Comparison of ENCODE assay signal across 9 cellular contexts in the genomic region with DNA sequence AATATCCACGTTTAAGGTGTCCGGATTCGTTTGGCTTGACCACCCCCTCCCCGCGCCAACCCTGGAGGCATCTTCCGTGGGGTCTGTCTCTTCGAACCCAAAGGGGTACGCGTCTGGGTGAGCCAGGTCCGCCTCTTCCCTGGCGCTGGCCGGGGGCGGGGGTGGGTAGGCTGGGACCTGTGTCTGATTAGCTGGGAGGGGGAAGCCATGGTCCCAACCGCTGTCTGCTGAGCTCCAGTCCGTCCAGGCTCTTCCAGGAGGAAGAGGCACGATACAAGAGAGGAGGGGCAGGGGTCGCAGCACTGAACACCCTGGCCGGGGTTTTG. TPM values are rescaled to one million over a fixed set of nuclear protein-coding genes. Genes with fewer than 3 reads are reported as not detected.
A peak's percentile ranks its signal among the peaks of the same experiment; 100 is the strongest.
DNase-seq lines count a peak whose midpoint lies in the region; ATAC-seq, FAIRE-seq and TF ChIP-seq lines count a peak whose summit lies in the region.
"Had no signal": no experiment of that assay in that cellular context is flagged by ENCODE, and none has a peak within 500 bp of the region (broad histone marks: within the 10 kb centered on the region; RNA-seq: fewer than 3 reads in every experiment).

TSS of gene LVRN (plus strand) at position 237 of the 326 bp plus-strand sequence. CDS start 143 bp downstream, outside the sequence.

- 71% methylated on average over 13 of the region's 18 CpGs; no CpG with 5 or more reads in 1 of the 2 experiments for WGBS in H1 (ENCODE audit: extremely low coverage in 1 of 2, insufficient coverage in 1 of 2, insufficient read length in 1 of 2, insufficient replicate concordance in 2 of 2, low coverage in 1 of 2, low lambda C conversion rate in 2 of 2, missing lambda C conversion rate in 1 of 2), 2 experiments

- 0 out of 7 replicates have a peak within 1 kb of the TSS, but pooled peaks of 1 of the 4 experiments have one; percentile 18 for H3K9ac ChIP-seq in H1 (replicated peaks in 1 of 4; ENCODE audit: extremely low read depth in 1 of 4, low read depth in 3 of 4, low read length in 3 of 4)

- peaks cover 0 to 8% (median under 1%) of the 10 kb centered on the region in 4 experiments; a peak in 4 of 7 replicates for H3K4me1 ChIP-seq in H1 (replicated peaks in 1 of 4; ENCODE audit: control insufficient read depth in 3 of 4, insufficient read depth in 4 of 4, low read length in 3 of 4)
- H3K4me1 ChIP-seq in muscle layer of duodenum (ENCODE audit: control insufficient read depth in 1 of 2, insufficient read depth in 2 of 2, low read length in 2 of 2): peaks cover 0 to 21% of the 10 kb centered on the region in 2 donors
- H3K4me1 ChIP-seq in upper lobe of right lung: peaks cover 14% of the 10 kb centered on the region

- no peak within 1 kb of the TSS for H3K27ac Mint-ChIP-seq in activated naive CD4-positive, alpha-beta T cell treated with anti-CD3 and anti-CD28 coated beads for 36 hours

- H3K9me3 ChIP-seq in H1 (ENCODE audit: insufficient read depth in 2 of 2, low read depth in 1 of 2, low read length in 1 of 2): no peaks in the 10 kb centered on the region
- no peaks in the 10 kb centered on the region for H3K9me3 ChIP-seq in muscle layer of duodenum (ENCODE audit: control insufficient read depth in 1 of 2, low read length in 2 of 2)
- no peaks in the 10 kb centered on the region for H3K9me3 ChIP-seq in upper lobe of right lung

- H2AFZ ChIP-seq in H1 (ENCODE audit: low read length): peak within 1 kb of the TSS; percentile 94; the same call in 1 of the 2 replicates

- H4K91ac ChIP-seq in H1 (replicated peaks; ENCODE audit: insufficient read length, low read length): no peak within 1 kb of the TSS

- H3K27me3 ChIP-seq in H1 (replicated peaks in 1 of 4; ENCODE audit: control insufficient read depth in 3 of 4, extremely low read depth in 1 of 4, insufficient read depth in 3 of 4, low read length in 3 of 4): peaks cover 18 to 49% (median 36%) of the 10 kb centered on the region in 4 experiments
- peaks cover 32% of the 10 kb centered on the region for H3K27me3 ChIP-seq in muscle layer of duodenum (ENCODE audit: low read depth, low read length)
- H3K27me3 ChIP-seq in upper lobe of right lung: peaks cover 64% of the 10 kb centered on the region

- peak within 1 kb of the TSS; percentile 70 to 84 for H3K4me2 ChIP-seq in H1 (ENCODE audit: insufficient read depth in 1 of 2, low read depth in 2 of 2, low read length in 2 of 2)

- no peaks in the 10 kb centered on the region; the same call in 1 of the 2 replicates for H3K23me2 ChIP-seq in H1 (ENCODE audit: low read depth, low read length)

- H3K14ac ChIP-seq in H1 (ENCODE audit: insufficient read length): no peak within 1 kb of the TSS

- no peak for TF ChIP-seq EP300 in H1 (IDR thresholded peaks at IDR 0.05; ENCODE audit: borderline replicate concordance in 1 of 2, low read depth in 2 of 2, low read length in 2 of 2)

- no peak within 1 kb of the TSS for H2BK120ac ChIP-seq in H1 (replicated peaks; ENCODE audit: low read depth, low read length)

- no peak within 1 kb of the TSS for H2BK12ac ChIP-seq in H1 (ENCODE audit: low read depth, low read length)

- H3K4me1 Mint-ChIP-seq in activated naive CD4-positive, alpha-beta T cell treated with anti-CD3 and anti-CD28 coated beads for 36 hours (ENCODE audit: low read depth): peaks cover 9% of the 10 kb centered on the region

- no peaks in the 10 kb centered on the region for H3K36me3 Mint-ChIP-seq in activated naive CD4-positive, alpha-beta T cell treated with anti-CD3 and anti-CD28 coated beads for 36 hours (ENCODE audit: low read depth)

- peak; percentile 26 for ATAC-seq in upper lobe of right lung

- no peak within 1 kb of the TSS for H2AK5ac ChIP-seq in H1 (ENCODE audit: low read depth, low read length)

- peak within 1 kb of the TSS; percentile 24 to 54 (median 40) for H3K4me3 ChIP-seq in H1 (ENCODE audit: extremely low read depth in 1 of 4, insufficient read depth in 2 of 4, low read depth in 3 of 4, low read length in 4 of 4)
- peak within 1 kb of the TSS; percentile 13 to 66 for H3K4me3 ChIP-seq in muscle layer of duodenum (ENCODE audit: low read depth in 1 of 2, low read length in 2 of 2)
- H3K4me3 ChIP-seq in upper lobe of right lung: peak within 1 kb of the TSS; percentile 27

- peak within 1 kb of the TSS; percentile 63 for H4K8ac ChIP-seq in H1 (ENCODE audit: extremely low read depth, insufficient read depth, low read length)

- H3K79me2 ChIP-seq in H1 (ENCODE audit: control insufficient read depth in 1 of 2, insufficient read depth in 2 of 2, low read length in 2 of 2): no peaks in the 10 kb centered on the region

- H4K5ac ChIP-seq in H1 (ENCODE audit: insufficient read length, low read depth, low read length): no peak within 1 kb of the TSS

- peaks cover 56% of the 10 kb centered on the region for H3K27me3 Mint-ChIP-seq in activated naive CD4-positive, alpha-beta T cell treated with anti-CD3 and anti-CD28 coated beads for 36 hours (ENCODE audit: low read depth)

- no peak for TF ChIP-seq RAD21 in H1 (IDR thresholded peaks at IDR 0.05 in 1 of 2, conservative IDR thresholded peaks at IDR 0.05 in 1 of 2; ENCODE audit: low read depth in 2 of 2, low read length in 2 of 2)

- no peaks in the 10 kb centered on the region for H4K20me1 ChIP-seq in H1 (replicated peaks in 1 of 2; ENCODE audit: control insufficient read depth in 1 of 2, insufficient read depth in 2 of 2, low read length in 2 of 2)

- H3K27ac ChIP-seq in H1 (ENCODE audit: low read depth, low read length) (no peak within 1 kb of the TSS), muscle layer of duodenum (ENCODE audit: low read length) (no peak within 1 kb of the TSS), upper lobe of right lung (no peak within 1 kb of the TSS)

- H3K18ac ChIP-seq in H1 (ENCODE audit: extremely low read depth, low read length): no peak within 1 kb of the TSS; the same call in 1 of the 2 replicates

- DNase-seq in activated naive CD4-positive, alpha-beta T cell treated with anti-CD3 and anti-CD28 coated beads for 36 hours: no peak
- DNase-seq in activated naive CD4-positive, alpha-beta T cell (lab: John Stamatoyannopoulos, UW): no peak
- DNase-seq in H1 (ENCODE audit: low read depth in 1 of 2, low spot score in 2 of 2) (peak in 1 of 2 experiments; percentile 47), upper lobe of right lung (no peak), NCI-H2029 treated with DMSO at 0.1 percent for 48 hours (lab: John Stamatoyannopoulos, UW) (no peak), H4 (ENCODE audit: low spot score) (no peak)
- DNase-seq in activated effector memory CD4-positive, alpha-beta T cell treated with Interleukin-2 at 50 U/mL for 16 hours: no peak

- H3K4ac ChIP-seq in H1 (replicated peaks; ENCODE audit: insufficient read length, low read depth, low read length): no peak within 1 kb of the TSS

- no peaks in the 10 kb centered on the region for H3K9me3 Mint-ChIP-seq in activated naive CD4-positive, alpha-beta T cell treated with anti-CD3 and anti-CD28 coated beads for 36 hours

- H3K56ac ChIP-seq in H1 (replicated peaks; ENCODE audit: insufficient read length, low read depth, low read length): no peak within 1 kb of the TSS

- H3K79me1 ChIP-seq in H1 (ENCODE audit: low read depth, low read length): no peaks in the 10 kb centered on the region

- FAIRE-seq in H1 (lab: Jason Lieb, UNC): no peak
- FAIRE-seq: RCC 7860 had no signal

- H3K36me3 ChIP-seq in H1 (ENCODE audit: control insufficient read depth in 2 of 4, insufficient read depth in 4 of 4, low read length in 3 of 4) (no peaks in the 10 kb centered on the region), muscle layer of duodenum (ENCODE audit: control insufficient read depth in 1 of 2, insufficient read depth in 2 of 2, low read length in 2 of 2) (no peaks in the 10 kb centered on the region), upper lobe of right lung (no peaks in the 10 kb centered on the region)

- CTCF ChIA-PET in activated naive CD4-positive, alpha-beta T cell treated with anti-CD3 and anti-CD28 coated beads for 36 hours (lab: Charles Lee): interaction anchor here (1.0 kb wide), 1 partner anchor 10 kb away, joined by 7 read pairs; no protein-coding TSS in a partner anchor
- CTCF ChIA-PET in H1 (lab: Charles Lee; ENCODE audit: partially characterized antibody): interaction anchor here (0.6 to 2.3 kb wide), 14 partner anchors 9 to 325 kb away, joined by 3 to 15 read pairs (median 3); no protein-coding TSS in a partner anchor

- no peak for TF ChIP-seq POLR2A in H1 (IDR thresholded peaks at IDR 0.05; ENCODE audit: control extremely low read depth in 1 of 2, low read depth in 2 of 2, low read length in 2 of 2)

- no peak within 1 kb of the TSS for H3K23ac ChIP-seq in H1 (ENCODE audit: insufficient read length)

- no peak within 1 kb of the TSS for H2BK15ac ChIP-seq in H1 (ENCODE audit: low read length)

- H3K4me3 Mint-ChIP-seq in activated naive CD4-positive, alpha-beta T cell treated with anti-CD3 and anti-CD28 coated beads for 36 hours: peak within 1 kb of the TSS; percentile 21

- no peak for TF ChIP-seq CTCF in H1 (IDR thresholded peaks at IDR 0.05; ENCODE audit: control extremely low read depth in 1 of 3, insufficient read depth in 1 of 3, low read depth in 1 of 3, low read length in 3 of 3)
- TF ChIP-seq CTCF in upper lobe of right lung (IDR thresholded peaks at IDR 0.05): no peak

- H2BK20ac ChIP-seq in H1 (ENCODE audit: low read length): 0 out of 2 replicates have a peak within 1 kb of the TSS, but pooled peaks have one; percentile 44

- intact Hi-C loops in activated naive CD4-positive, alpha-beta T cell treated with anti-CD3 and anti-CD28 coated beads for 36 hours (cut with micrococcal nuclease): loop anchor here (5.0 kb wide), 1 partner anchor 335 kb away; the partner anchor contains the start of gene TMED7
- intact Hi-C loops in upper lobe of right lung (cut with DNase I): no loop called here

- no peak within 1 kb of the TSS for H2BK5ac ChIP-seq in H1 (ENCODE audit: low read depth, low read length)

- POLR2A ChIA-PET in H1 (lab: Charles Lee; ENCODE audit: partially characterized antibody): no interaction called here

TF ChIP-seq in H1, 55 proteins besides CTCF, POLR2A, EP300 and RAD21:
- TF ChIP-seq EZH2 (IDR thresholded peaks at IDR 0.05; ENCODE audit: low read depth, low read length, severe bottlenecking) (peak; percentile 9), RNF2 (IDR thresholded peaks at IDR 0.05; ENCODE audit: borderline replicate concordance, low read depth, low read length, missing control alignments, poor library complexity, severe bottlenecking) (no peak)

RNA-seq across cellular contexts. Expression of gene LVRN, which starts in this region (rescaled TPM):
- total RNA-seq in activated naive CD4-positive, alpha-beta T cell treated with anti-CD3 and anti-CD28 coated beads for 36 hours: not detected
- total RNA-seq in H1 (2021; fragmentation: NEBNext Ultra II Directional; extraction: Animal tissue kit (Norgen Biotek cat#: 25700)): 0.09 TPM in 1 of 2 replicates, not detected in the other
- polyA plus RNA-seq in H1 (2011; rRNA removed): 0.02 and 0.08 TPM in 2 replicates
- polyA plus RNA-seq in H1 (2011; cell fraction: cytosol; rRNA removed): 0.12 TPM
- polyA plus RNA-seq in H1 (2011; cell fraction: nucleus; rRNA removed): 0.11 TPM
- polyA plus RNA-seq in H1 (2012, experiment 1 of 2): 0.07 to 0.23 TPM (median 0.07 TPM) in 3 of 4 replicates, not detected in the other
- polyA plus RNA-seq in H1 (2012, experiment 2 of 2): not detected
- 0.06 TPM for polyA plus RNA-seq in H1 (2013, experiment 1 of 2)
- polyA plus RNA-seq in H1 (2013, experiment 2 of 2): 0.07 TPM
- 0.09 and 0.37 TPM in 2 replicates for polyA minus RNA-seq in H1 (2011; rRNA and poly(A)+ RNA removed)
- not detected for polyA minus RNA-seq in H1 (2011; cell fraction: cytosol; rRNA and poly(A)+ RNA removed)
- 0.20 TPM for polyA minus RNA-seq in H1 (2011; cell fraction: nucleus; rRNA and poly(A)+ RNA removed)
- total RNA-seq in upper lobe of right lung: 0.20 TPM
- not detected in 2 replicates for total RNA-seq in H4 (2014; rRNA removed; shearing (Covaris generic))

Comparison
In these comparisons a context has a peak if more than half of its experiments do, and no peak if none do; other contexts are left out.
1. Peak in ATAC-seq and H3K4me3 ChIP-seq in upper lobe of right lung; RNA of the gene not detected or under 1 TPM.